Comparison of ENCODE assay signal across 26 cellular contexts in genomic region chr15:77358545-77359240, GRCh38.
"Had no signal": no experiment of that assay in that cellular context is flagged by ENCODE, and none has a peak within 500 bp of the region (broad histone marks: within the 10 kb centered on the region; RNA-seq: fewer than 3 reads in every experiment).

No MANE protein-coding gene starts in this region.

- H3K9me3 Mint-ChIP-seq: activated naive CD4-positive, alpha-beta T cell treated with anti-CD3 and anti-CD28 coated beads for 36 hours; activated T-helper 1 cell treated with anti-CD3 and anti-CD28 coated beads, Interleukin-12 subunit alpha, Interleukin-12 subunit beta, Interleukin-2, Interleukin-4 antibody, amounts not matched to agents 30 ng/mL and 10 ng/mL and 1 ng/mL, durations not matched to agents 14 hours and 24 hours and 36 hours; nephron; T-helper 2 cell treated with Interferon-gamma antibody and Interleukin-4, amounts not matched to agents 5 μg/mL and 100 μg/mL, for 36 hours had no signal

- H3K4me1 ChIP-seq: foreskin keratinocyte, sigmoid colon had no signal

- H3K4me3 ChIP-seq: heart right ventricle, left lung, lower lobe of right lung, ovary, sigmoid colon, tibial nerve had no signal

- H3K4me3 Mint-ChIP-seq: activated B cell treated with CpG ODN at 0.5 μM for 24 hours; activated naive CD4-positive, alpha-beta T cell treated with anti-CD3 and anti-CD28 coated beads for 36 hours; activated T-helper 1 cell treated with anti-CD3 and anti-CD28 coated beads, Interleukin-12 subunit alpha, Interleukin-12 subunit beta, Interleukin-2, Interleukin-4 antibody, amounts not matched to agents 30 ng/mL and 10 ng/mL and 1 ng/mL, durations not matched to agents 14 hours and 24 hours and 36 hours; nephron; T-helper 2 cell treated with Interferon-gamma antibody and Interleukin-4, amounts not matched to agents 5 μg/mL and 100 μg/mL, for 36 hours had no signal

- DNase-seq: activated B cell treated with CpG ODN at 0.5 μM for 24 hours; activated CD4-positive, alpha-beta T cell treated with anti-CD3 and anti-CD28 coated beads for 4 hours; activated CD4-positive, alpha-beta T cell treated with anti-CD3 and anti-CD28 coated beads, Interleukin-2, amount 50 U/mL, for 48 hours; activated CD8-positive, alpha-beta memory T cell treated with anti-CD3 and anti-CD28 coated beads for 24 hours; activated effector memory CD4-positive, alpha-beta T cell treated with anti-CD3 and anti-CD28 coated beads, Interleukin-2, amount 50 U/mL, for 16 hours; activated naive CD4-positive, alpha-beta T cell treated with anti-CD3 and anti-CD28 coated beads for 36 hours; amygdala; central memory CD4-positive, alpha-beta T cell; effector CD8-positive, alpha-beta T cell; erythroblast; foreskin keratinocyte; heart right ventricle; kidney glomerular epithelial cell; left lung; lower lobe of right lung; ovary; sigmoid colon; stimulated activated naive CD4-positive, alpha-beta T cell treated with Interleukin-2 at 50 U/mL for 16 hours; T-helper 1 cell had no signal

- H3K9me3 ChIP-seq: heart right ventricle, left lung, lower lobe of right lung, ovary, sigmoid colon, tibial nerve had no signal

- FAIRE-seq: colon, endometrium had no signal

- H3K36me3 ChIP-seq: lower lobe of right lung, ovary had no signal

- H3K27ac ChIP-seq: foreskin keratinocyte, heart right ventricle, left lung, lower lobe of right lung, ovary, sigmoid colon, tibial nerve had no signal

- H3K27me3 ChIP-seq: foreskin keratinocyte, heart right ventricle, left lung, ovary, sigmoid colon, tibial nerve had no signal

- ATAC-seq: foreskin keratinocyte, heart right ventricle, left lung, lower lobe of right lung had no signal

- H3K27me3 Mint-ChIP-seq: activated B cell treated with CpG ODN at 0.5 μM for 24 hours, progenitor cell of endocrine pancreas had no signal

- H3K27ac Mint-ChIP-seq: activated B cell treated with CpG ODN at 0.5 μM for 24 hours; activated naive CD4-positive, alpha-beta T cell treated with anti-CD3 and anti-CD28 coated beads for 36 hours; activated T-helper 1 cell treated with anti-CD3 and anti-CD28 coated beads, Interleukin-12 subunit alpha, Interleukin-12 subunit beta, Interleukin-2, Interleukin-4 antibody, amounts not matched to agents 30 ng/mL and 10 ng/mL and 1 ng/mL, durations not matched to agents 14 hours and 24 hours and 36 hours; nephron; progenitor cell of endocrine pancreas; T-helper 2 cell treated with Interferon-gamma antibody and Interleukin-4, amounts not matched to agents 5 μg/mL and 100 μg/mL, for 36 hours had no signal
